In genomic region chr6:37155394-37156312, GRCh38 we compare ENCODE assay signal across 8 cellular contexts. TPM values are rescaled to one million over a fixed set of nuclear protein-coding genes. Genes with fewer than 3 reads are reported as not detected.
DNase-seq lines count a peak whose midpoint lies in the region; ATAC-seq and TF ChIP-seq lines count a peak whose summit lies in the region.

No MANE protein-coding gene starts in this region.

- H3K27ac ChIP-seq in heart right ventricle = no peak overlapping the region

- intact Hi-C loops in Caco-2 (cut with micrococcal nuclease; ENCODE audit: unreplicated experiment) (no loop called here), heart right ventricle (cut with DNase I) (no loop called here)

- H3K4me1 ChIP-seq in Caco-2 (peaks cover 25% of the 10 kb centered on the region), heart right ventricle (peaks cover 0 to 10% (median 0%) of the 10 kb centered on the region in 9 donors)

- no peaks in the 10 kb centered on the region for H3K9me3 Mint-ChIP-seq in Caco-2 (ENCODE audit: unreplicated experiment)
- H3K9me3 Mint-ChIP-seq in activated naive CD8-positive, alpha-beta T cell treated with anti-CD3 and anti-CD28 coated beads, Interleukin-2, amount 10 ng/mL, durations not matched to agents 7 days and 5 days = no peaks in the 10 kb centered on the region
- no peaks in the 10 kb centered on the region for H3K9me3 Mint-ChIP-seq in stimulated activated memory B cell treated with anti-CD40 and anti-IgM and Interleukin-4, amounts not matched to agents 10 μg/mL and 1 μg/mL and 100 μg/mL, for 72 hours

- WGBS in heart right ventricle, 2 donors = 81 to 83% methylated on average over 11 of the region's 11 CpGs

- no peaks in the 10 kb centered on the region for H3K27me3 Mint-ChIP-seq in Caco-2 (ENCODE audit: insufficient read depth, unreplicated experiment)
- H3K27me3 Mint-ChIP-seq in activated naive CD8-positive, alpha-beta T cell treated with anti-CD3 and anti-CD28 coated beads, Interleukin-2, amount 10 ng/mL, durations not matched to agents 7 days and 5 days = peaks cover 3% of the 10 kb centered on the region
- H3K27me3 Mint-ChIP-seq in stimulated activated memory B cell treated with anti-CD40 and anti-IgM and Interleukin-4, amounts not matched to agents 10 μg/mL and 1 μg/mL and 100 μg/mL, for 72 hours = peaks cover 22% of the 10 kb centered on the region

- TF ChIP-seq CTCF in Caco-2 (IDR thresholded peaks at IDR 0.05; ENCODE audit: insufficient read depth in 1 of 2, low read depth in 1 of 2, low read length in 1 of 2, severe bottlenecking in 1 of 2, unreplicated experiment in 1 of 2) (no peak), heart right ventricle (IDR thresholded peaks at IDR 0.05) (no peak)

- H3K27me3 ChIP-seq in Caco-2 (replicated peaks; ENCODE audit: control insufficient read depth, insufficient read depth, low read length) = no peaks in the 10 kb centered on the region
- H3K27me3 ChIP-seq in heart right ventricle = no peaks in the 10 kb centered on the region

- H3K9me3 ChIP-seq in Caco-2 (no peaks in the 10 kb centered on the region), heart right ventricle (no peaks in the 10 kb centered on the region)

- CTCF ChIA-PET in Caco-2 (lab: Charles Lee) = no interaction called here

- H3K36me3 ChIP-seq in Caco-2 (ENCODE audit: control insufficient read depth, insufficient read depth, low read length) (no peaks in the 10 kb centered on the region), heart right ventricle (no peaks in the 10 kb centered on the region)

- no TSS peak for BruUV-seq in Caco-2 (replicated peaks; lab: Mats Ljungman, UMichigan)

- peaks cover 6% of the 10 kb centered on the region for H3K36me3 Mint-ChIP-seq in Caco-2 (ENCODE audit: insufficient read depth, unreplicated experiment)
- H3K36me3 Mint-ChIP-seq in activated naive CD8-positive, alpha-beta T cell treated with anti-CD3 and anti-CD28 coated beads, Interleukin-2, amount 10 ng/mL, durations not matched to agents 7 days and 5 days = no peaks in the 10 kb centered on the region
- H3K36me3 Mint-ChIP-seq in stimulated activated memory B cell treated with anti-CD40 and anti-IgM and Interleukin-4, amounts not matched to agents 10 μg/mL and 1 μg/mL and 100 μg/mL, for 72 hours = no peaks in the 10 kb centered on the region

- DNase-seq in Caco-2 (no peak), HuH-7 (ENCODE audit: low spot score) (no peak), heart right ventricle (no peak), MV-4-11 (lab: John Stamatoyannopoulos, UW) (no peak)
- DNase-seq in activated naive CD8-positive, alpha-beta T cell treated with anti-CD3 and anti-CD28 coated beads, Interleukin-2, amount 10 ng/mL, durations not matched to agents 7 days and 5 days = no peak

- H3K4me1 Mint-ChIP-seq in Caco-2 (ENCODE audit: low read depth, unreplicated experiment) = peaks cover 23% of the 10 kb centered on the region
- H3K4me1 Mint-ChIP-seq in activated naive CD8-positive, alpha-beta T cell treated with anti-CD3 and anti-CD28 coated beads, Interleukin-2, amount 10 ng/mL, durations not matched to agents 7 days and 5 days = peaks cover 12% of the 10 kb centered on the region
- H3K4me1 Mint-ChIP-seq in stimulated activated memory B cell treated with anti-CD40 and anti-IgM and Interleukin-4, amounts not matched to agents 10 μg/mL and 1 μg/mL and 100 μg/mL, for 72 hours = peaks cover 59% of the 10 kb centered on the region

- no peak overlapping the region for H3K4me3 Mint-ChIP-seq in Caco-2 (ENCODE audit: unreplicated experiment)
- peak overlapping the region; percentile 26 for H3K4me3 Mint-ChIP-seq in activated naive CD8-positive, alpha-beta T cell treated with anti-CD3 and anti-CD28 coated beads, Interleukin-2, amount 10 ng/mL, durations not matched to agents 7 days and 5 days
- H3K4me3 Mint-ChIP-seq in stimulated activated memory B cell treated with anti-CD40 and anti-IgM and Interleukin-4, amounts not matched to agents 10 μg/mL and 1 μg/mL and 100 μg/mL, for 72 hours = peak overlapping the region; percentile 51

- ATAC-seq in GM21360 (IDR thresholded peaks at IDR 0.05; ENCODE audit: unreplicated experiment) = peak; percentile 67
- peak; percentile 78 for ATAC-seq in HG03565 (IDR thresholded peaks at IDR 0.05; ENCODE audit: unreplicated experiment)
- ATAC-seq in activated naive CD8-positive, alpha-beta T cell treated with anti-CD3 and anti-CD28 coated beads, Interleukin-2, amount 10 ng/mL, durations not matched to agents 7 days and 5 days (ENCODE audit: low read depth) = peak; percentile 36
- peak; percentile 98 for ATAC-seq in stimulated activated memory B cell treated with anti-CD40 and anti-IgM and Interleukin-4, amounts not matched to agents 10 μg/mL and 1 μg/mL and 100 μg/mL, for 72 hours
- ATAC-seq in heart right ventricle = no peak

- H3K4me3 ChIP-seq in Caco-2 (ENCODE audit: low read depth, low read length) = no peak overlapping the region
- no peak overlapping the region for H3K4me3 ChIP-seq in heart right ventricle

- POLR2A ChIA-PET in Caco-2 (lab: Charles Lee) = no interaction called here
- POLR2A ChIA-PET in activated naive CD8-positive, alpha-beta T cell treated with anti-CD3 and anti-CD28 coated beads, Interleukin-2, amount 10 ng/mL, durations not matched to agents 7 days and 5 days (lab: Charles Lee) = interaction anchor here (0.8 to 1.4 kb wide), 3 partner anchors 13 to 126 kb away, joined by 3 read pairs; no protein-coding TSS in a partner anchor

- H3K27ac Mint-ChIP-seq in Caco-2 (ENCODE audit: unreplicated experiment) = peak overlapping the region; percentile 49
- H3K27ac Mint-ChIP-seq in activated naive CD8-positive, alpha-beta T cell treated with anti-CD3 and anti-CD28 coated beads, Interleukin-2, amount 10 ng/mL, durations not matched to agents 7 days and 5 days = no peak overlapping the region
- peak overlapping the region; percentile 71 for H3K27ac Mint-ChIP-seq in stimulated activated memory B cell treated with anti-CD40 and anti-IgM and Interleukin-4, amounts not matched to agents 10 μg/mL and 1 μg/mL and 100 μg/mL, for 72 hours

RNA-seq across cellular contexts. Expression of gene PIM1, which starts 14.3 kb away (rescaled TPM):
- total RNA-seq in Caco-2 (2022) = 43.8 and 48.3 TPM in 2 replicates
- total RNA-seq in activated naive CD8-positive, alpha-beta T cell treated with anti-CD3 and anti-CD28 coated beads, Interleukin-2, amount 10 ng/mL, durations not matched to agents 7 days and 5 days = 100 to 1,000 TPM; 428 to 445 TPM
- 100 to 1,000 TPM in 1 of 10 donors, 10 to 100 TPM in 7, 1 to 10 TPM in 2; 9.2 to 106 (median 18.0) TPM for total RNA-seq in heart right ventricle
- 10 to 100 TPM in 1 of 2 donors, 1 to 10 TPM in 1; 9.4 to 10.8 TPM for polyA plus RNA-seq in heart right ventricle

Comparison
In these comparisons a context has a peak if more than half of its experiments do, and no peak if none do; other contexts are left out.
1. ATAC-seq: peak in GM21360 (single experiment), HG03565 (single experiment), activated naive CD8-positive, alpha-beta T cell treated with anti-CD3 and anti-CD28 coated beads, Interleukin-2, amount 10 ng/mL, durations not matched to agents 7 days and 5 days (single experiment) and stimulated activated memory B cell treated with anti-CD40 and anti-IgM and Interleukin-4, amounts not matched to agents 10 μg/mL and 1 μg/mL and 100 μg/mL, for 72 hours (single experiment); none in heart right ventricle (0 of 8).